Comparison of ENCODE assay signal across 1 cellular context in the genomic region with DNA sequence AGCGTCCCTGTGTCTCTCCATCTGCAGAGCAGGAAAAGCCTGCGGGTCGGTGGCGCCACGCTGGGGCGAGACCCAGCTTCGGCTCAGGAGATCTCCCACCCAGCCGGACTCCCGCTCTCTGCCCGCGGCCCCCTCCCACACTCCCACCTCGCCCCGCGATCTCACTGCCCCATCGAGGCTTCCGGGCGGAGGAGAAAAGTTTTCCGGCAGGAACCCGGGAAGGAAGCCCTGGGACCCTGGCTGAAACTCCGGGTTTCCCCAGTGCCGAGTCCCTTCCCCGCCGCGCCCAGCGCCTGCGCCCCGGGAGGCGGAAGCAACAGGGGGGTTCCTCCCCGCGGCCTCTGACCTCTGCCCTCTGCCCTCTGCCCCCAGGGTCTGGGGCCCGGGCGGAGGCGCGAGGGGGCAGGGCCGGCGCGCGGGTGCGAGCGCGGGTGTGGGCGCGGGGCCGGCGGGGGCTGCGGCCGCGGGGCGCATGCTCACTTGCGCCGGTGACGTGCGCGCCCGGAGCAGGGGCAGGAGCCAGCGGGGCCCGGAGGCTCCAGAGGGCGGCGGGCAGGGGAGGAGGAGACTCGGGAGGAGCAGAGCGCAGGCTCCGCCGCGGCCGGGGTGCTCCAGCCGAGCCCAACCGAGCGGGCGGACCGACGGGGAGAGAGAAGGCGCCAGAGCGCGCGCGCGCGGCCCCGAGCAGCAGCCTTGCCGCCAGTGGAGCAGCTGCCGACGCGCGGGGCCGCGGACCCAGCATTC.
A peak's percentile ranks its signal among the peaks of the same experiment; 100 is the strongest.
TF ChIP-seq lines count a peak whose summit lies in the region.

A gene (plus strand): TSS at position 541 of the 744 bp plus-strand sequence. CDS start 379 bp downstream, outside the sequence.

TF ChIP-seq in HepG2, 621 proteins besides CTCF, POLR2A, EP300 and RAD21 (continued from another document and continues in another):
- TF ChIP-seq, protein P1, sequence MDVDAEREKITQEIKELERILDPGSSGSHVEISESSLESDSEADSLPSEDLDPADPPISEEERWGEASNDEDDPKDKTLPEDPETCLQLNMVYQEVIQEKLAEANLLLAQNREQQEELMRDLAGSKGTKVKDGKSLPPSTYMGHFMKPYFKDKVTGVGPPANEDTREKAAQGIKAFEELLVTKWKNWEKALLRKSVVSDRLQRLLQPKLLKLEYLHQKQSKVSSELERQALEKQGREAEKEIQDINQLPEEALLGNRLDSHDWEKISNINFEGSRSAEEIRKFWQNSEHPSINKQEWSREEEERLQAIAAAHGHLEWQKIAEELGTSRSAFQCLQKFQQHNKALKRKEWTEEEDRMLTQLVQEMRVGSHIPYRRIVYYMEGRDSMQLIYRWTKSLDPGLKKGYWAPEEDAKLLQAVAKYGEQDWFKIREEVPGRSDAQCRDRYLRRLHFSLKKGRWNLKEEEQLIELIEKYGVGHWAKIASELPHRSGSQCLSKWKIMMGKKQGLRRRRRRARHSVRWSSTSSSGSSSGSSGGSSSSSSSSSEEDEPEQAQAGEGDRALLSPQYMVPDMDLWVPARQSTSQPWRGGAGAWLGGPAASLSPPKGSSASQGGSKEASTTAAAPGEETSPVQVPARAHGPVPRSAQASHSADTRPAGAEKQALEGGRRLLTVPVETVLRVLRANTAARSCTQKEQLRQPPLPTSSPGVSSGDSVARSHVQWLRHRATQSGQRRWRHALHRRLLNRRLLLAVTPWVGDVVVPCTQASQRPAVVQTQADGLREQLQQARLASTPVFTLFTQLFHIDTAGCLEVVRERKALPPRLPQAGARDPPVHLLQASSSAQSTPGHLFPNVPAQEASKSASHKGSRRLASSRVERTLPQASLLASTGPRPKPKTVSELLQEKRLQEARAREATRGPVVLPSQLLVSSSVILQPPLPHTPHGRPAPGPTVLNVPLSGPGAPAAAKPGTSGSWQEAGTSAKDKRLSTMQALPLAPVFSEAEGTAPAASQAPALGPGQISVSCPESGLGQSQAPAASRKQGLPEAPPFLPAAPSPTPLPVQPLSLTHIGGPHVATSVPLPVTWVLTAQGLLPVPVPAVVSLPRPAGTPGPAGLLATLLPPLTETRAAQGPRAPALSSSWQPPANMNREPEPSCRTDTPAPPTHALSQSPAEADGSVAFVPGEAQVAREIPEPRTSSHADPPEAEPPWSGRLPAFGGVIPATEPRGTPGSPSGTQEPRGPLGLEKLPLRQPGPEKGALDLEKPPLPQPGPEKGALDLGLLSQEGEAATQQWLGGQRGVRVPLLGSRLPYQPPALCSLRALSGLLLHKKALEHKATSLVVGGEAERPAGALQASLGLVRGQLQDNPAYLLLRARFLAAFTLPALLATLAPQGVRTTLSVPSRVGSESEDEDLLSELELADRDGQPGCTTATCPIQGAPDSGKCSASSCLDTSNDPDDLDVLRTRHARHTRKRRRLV (CRISPR knock-in tag; IDR thresholded peaks at IDR 0.05) = no peak
- peak; percentile 64; the same call in 1 of the 2 replicates for TF ChIP-seq ZNF598 (CRISPR knock-in tag; IDR thresholded peaks at IDR 0.05; ENCODE audit: borderline replicate concordance)
- TF ChIP-seq ZSCAN12 (CRISPR knock-in tag; IDR thresholded peaks at IDR 0.05) = 0 out of 2 replicates have a peak, but pooled peaks have one; percentile 26
- peak; percentile 19; the same call in 1 of the 2 replicates for TF ChIP-seq ZNF292 (CRISPR knock-in tag; IDR thresholded peaks at IDR 0.05; ENCODE audit: borderline replicate concordance, low read depth)
- TF ChIP-seq MIXL1 (CRISPR knock-in tag; IDR thresholded peaks at IDR 0.05) = no peak
- no peak for TF ChIP-seq RBM39 (IDR thresholded peaks at IDR 0.05; ENCODE audit: low read depth, low read length, poor library complexity, severe bottlenecking)
- TF ChIP-seq ZNF720 (CRISPR knock-in tag; IDR thresholded peaks at IDR 0.05) = no peak
- TF ChIP-seq, protein P2, sequence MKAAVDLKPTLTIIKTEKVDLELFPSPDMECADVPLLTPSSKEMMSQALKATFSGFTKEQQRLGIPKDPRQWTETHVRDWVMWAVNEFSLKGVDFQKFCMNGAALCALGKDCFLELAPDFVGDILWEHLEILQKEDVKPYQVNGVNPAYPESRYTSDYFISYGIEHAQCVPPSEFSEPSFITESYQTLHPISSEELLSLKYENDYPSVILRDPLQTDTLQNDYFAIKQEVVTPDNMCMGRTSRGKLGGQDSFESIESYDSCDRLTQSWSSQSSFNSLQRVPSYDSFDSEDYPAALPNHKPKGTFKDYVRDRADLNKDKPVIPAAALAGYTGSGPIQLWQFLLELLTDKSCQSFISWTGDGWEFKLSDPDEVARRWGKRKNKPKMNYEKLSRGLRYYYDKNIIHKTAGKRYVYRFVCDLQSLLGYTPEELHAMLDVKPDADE (CRISPR knock-in tag; IDR thresholded peaks at IDR 0.05) = 0 out of 2 replicates have a peak, but pooled peaks have one; percentile 64
- TF ChIP-seq, protein P3, sequence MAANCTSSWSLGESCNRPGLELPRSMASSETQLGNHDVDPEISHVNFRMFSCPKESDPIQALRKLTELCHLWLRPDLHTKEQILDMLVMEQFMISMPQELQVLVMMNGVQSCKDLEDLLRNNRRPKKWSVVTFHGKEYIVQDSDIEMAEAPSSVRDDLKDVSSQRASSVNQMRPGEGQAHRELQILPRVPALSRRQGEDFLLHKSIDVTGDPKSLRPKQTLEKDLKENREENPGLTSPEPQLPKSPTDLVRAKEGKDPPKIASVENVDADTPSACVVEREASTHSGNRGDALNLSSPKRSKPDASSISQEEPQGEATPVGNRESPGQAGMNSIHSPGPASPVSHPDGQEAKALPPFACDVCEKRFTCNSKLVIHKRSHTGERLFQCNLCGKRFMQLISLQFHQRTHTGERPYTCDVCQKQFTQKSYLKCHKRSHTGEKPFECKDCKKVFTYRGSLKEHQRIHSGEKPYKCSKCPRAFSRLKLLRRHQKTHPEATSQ (CRISPR knock-in tag; IDR thresholded peaks at IDR 0.05; ENCODE audit: borderline replicate concordance) = peak; percentile 66; the same call in 1 of the 2 replicates
- TF ChIP-seq SALL1 (CRISPR knock-in tag; IDR thresholded peaks at IDR 0.05) = peak; percentile 67
- TF ChIP-seq ZFP41 (CRISPR knock-in tag; IDR thresholded peaks at IDR 0.05; ENCODE audit: borderline replicate concordance) = no peak
- TF ChIP-seq ZNF263 (CRISPR knock-in tag; IDR thresholded peaks at IDR 0.05) = peak; percentile 98
- no peak for TF ChIP-seq MAFK (conservative IDR thresholded peaks at IDR 0.05 in 1 of 2, IDR thresholded peaks at IDR 0.05 in 1 of 2; ENCODE audit: low read length in 2 of 2)
- TF ChIP-seq XRCC5 (optimal IDR thresholded peaks at IDR 0.05; ENCODE audit: low read length) = no peak
- no peak for TF ChIP-seq AGO1 (IDR thresholded peaks at IDR 0.05; ENCODE audit: low read depth, low read length, poor library complexity, severe bottlenecking)
- TF ChIP-seq PRMT3 (CRISPR knock-in tag; IDR thresholded peaks at IDR 0.05; ENCODE audit: borderline replicate concordance, low read depth) = no peak
- TF ChIP-seq, protein P4, sequence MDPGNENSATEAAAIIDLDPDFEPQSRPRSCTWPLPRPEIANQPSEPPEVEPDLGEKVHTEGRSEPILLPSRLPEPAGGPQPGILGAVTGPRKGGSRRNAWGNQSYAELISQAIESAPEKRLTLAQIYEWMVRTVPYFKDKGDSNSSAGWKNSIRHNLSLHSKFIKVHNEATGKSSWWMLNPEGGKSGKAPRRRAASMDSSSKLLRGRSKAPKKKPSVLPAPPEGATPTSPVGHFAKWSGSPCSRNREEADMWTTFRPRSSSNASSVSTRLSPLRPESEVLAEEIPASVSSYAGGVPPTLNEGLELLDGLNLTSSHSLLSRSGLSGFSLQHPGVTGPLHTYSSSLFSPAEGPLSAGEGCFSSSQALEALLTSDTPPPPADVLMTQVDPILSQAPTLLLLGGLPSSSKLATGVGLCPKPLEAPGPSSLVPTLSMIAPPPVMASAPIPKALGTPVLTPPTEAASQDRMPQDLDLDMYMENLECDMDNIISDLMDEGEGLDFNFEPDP (CRISPR knock-in tag; conservative IDR thresholded peaks at IDR 0.05) = no peak
- no peak for TF ChIP-seq ZNF660 (CRISPR knock-in tag; IDR thresholded peaks at IDR 0.05; ENCODE audit: borderline replicate concordance, low read depth)
- TF ChIP-seq, protein P5, sequence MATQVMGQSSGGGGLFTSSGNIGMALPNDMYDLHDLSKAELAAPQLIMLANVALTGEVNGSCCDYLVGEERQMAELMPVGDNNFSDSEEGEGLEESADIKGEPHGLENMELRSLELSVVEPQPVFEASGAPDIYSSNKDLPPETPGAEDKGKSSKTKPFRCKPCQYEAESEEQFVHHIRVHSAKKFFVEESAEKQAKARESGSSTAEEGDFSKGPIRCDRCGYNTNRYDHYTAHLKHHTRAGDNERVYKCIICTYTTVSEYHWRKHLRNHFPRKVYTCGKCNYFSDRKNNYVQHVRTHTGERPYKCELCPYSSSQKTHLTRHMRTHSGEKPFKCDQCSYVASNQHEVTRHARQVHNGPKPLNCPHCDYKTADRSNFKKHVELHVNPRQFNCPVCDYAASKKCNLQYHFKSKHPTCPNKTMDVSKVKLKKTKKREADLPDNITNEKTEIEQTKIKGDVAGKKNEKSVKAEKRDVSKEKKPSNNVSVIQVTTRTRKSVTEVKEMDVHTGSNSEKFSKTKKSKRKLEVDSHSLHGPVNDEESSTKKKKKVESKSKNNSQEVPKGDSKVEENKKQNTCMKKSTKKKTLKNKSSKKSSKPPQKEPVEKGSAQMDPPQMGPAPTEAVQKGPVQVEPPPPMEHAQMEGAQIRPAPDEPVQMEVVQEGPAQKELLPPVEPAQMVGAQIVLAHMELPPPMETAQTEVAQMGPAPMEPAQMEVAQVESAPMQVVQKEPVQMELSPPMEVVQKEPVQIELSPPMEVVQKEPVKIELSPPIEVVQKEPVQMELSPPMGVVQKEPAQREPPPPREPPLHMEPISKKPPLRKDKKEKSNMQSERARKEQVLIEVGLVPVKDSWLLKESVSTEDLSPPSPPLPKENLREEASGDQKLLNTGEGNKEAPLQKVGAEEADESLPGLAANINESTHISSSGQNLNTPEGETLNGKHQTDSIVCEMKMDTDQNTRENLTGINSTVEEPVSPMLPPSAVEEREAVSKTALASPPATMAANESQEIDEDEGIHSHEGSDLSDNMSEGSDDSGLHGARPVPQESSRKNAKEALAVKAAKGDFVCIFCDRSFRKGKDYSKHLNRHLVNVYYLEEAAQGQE (IDR thresholded peaks at IDR 0.05; ENCODE audit: borderline replicate concordance in 1 of 2, low read depth in 1 of 2, low read length in 2 of 2) = no peak
- TF ChIP-seq, protein P6, sequence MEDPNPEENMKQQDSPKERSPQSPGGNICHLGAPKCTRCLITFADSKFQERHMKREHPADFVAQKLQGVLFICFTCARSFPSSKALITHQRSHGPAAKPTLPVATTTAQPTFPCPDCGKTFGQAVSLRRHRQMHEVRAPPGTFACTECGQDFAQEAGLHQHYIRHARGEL (CRISPR knock-in tag; IDR thresholded peaks at IDR 0.05) = no peak
- TF ChIP-seq KLF13 (CRISPR knock-in tag; IDR thresholded peaks at IDR 0.05) = no peak
- no peak for TF ChIP-seq ZFYVE20 (CRISPR knock-in tag; IDR thresholded peaks at IDR 0.05; ENCODE audit: borderline replicate concordance, low read depth)
- peak; percentile 45 for TF ChIP-seq SRSF1 (optimal IDR thresholded peaks at IDR 0.05; ENCODE audit: low read depth, low read length)
- no peak for TF ChIP-seq ZNF30 (CRISPR knock-in tag; IDR thresholded peaks at IDR 0.05)
- no peak for TF ChIP-seq ZNF816 (CRISPR knock-in tag; IDR thresholded peaks at IDR 0.05; ENCODE audit: borderline replicate concordance)
- TF ChIP-seq CBFB (CRISPR knock-in tag; IDR thresholded peaks at IDR 0.05) = 0 out of 2 replicates have a peak, but pooled peaks have one; percentile 42
- TF ChIP-seq FOXK2 (IDR thresholded peaks at IDR 0.05) = no peak
- TF ChIP-seq, protein P7, sequence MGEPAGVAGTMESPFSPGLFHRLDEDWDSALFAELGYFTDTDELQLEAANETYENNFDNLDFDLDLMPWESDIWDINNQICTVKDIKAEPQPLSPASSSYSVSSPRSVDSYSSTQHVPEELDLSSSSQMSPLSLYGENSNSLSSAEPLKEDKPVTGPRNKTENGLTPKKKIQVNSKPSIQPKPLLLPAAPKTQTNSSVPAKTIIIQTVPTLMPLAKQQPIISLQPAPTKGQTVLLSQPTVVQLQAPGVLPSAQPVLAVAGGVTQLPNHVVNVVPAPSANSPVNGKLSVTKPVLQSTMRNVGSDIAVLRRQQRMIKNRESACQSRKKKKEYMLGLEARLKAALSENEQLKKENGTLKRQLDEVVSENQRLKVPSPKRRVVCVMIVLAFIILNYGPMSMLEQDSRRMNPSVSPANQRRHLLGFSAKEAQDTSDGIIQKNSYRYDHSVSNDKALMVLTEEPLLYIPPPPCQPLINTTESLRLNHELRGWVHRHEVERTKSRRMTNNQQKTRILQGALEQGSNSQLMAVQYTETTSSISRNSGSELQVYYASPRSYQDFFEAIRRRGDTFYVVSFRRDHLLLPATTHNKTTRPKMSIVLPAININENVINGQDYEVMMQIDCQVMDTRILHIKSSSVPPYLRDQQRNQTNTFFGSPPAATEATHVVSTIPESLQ (CRISPR knock-in tag; conservative IDR thresholded peaks at IDR 0.05) = no peak
- TF ChIP-seq, protein P8, sequence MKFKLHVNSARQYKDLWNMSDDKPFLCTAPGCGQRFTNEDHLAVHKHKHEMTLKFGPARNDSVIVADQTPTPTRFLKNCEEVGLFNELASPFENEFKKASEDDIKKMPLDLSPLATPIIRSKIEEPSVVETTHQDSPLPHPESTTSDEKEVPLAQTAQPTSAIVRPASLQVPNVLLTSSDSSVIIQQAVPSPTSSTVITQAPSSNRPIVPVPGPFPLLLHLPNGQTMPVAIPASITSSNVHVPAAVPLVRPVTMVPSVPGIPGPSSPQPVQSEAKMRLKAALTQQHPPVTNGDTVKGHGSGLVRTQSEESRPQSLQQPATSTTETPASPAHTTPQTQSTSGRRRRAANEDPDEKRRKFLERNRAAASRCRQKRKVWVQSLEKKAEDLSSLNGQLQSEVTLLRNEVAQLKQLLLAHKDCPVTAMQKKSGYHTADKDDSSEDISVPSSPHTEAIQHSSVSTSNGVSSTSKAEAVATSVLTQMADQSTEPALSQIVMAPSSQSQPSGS (CRISPR knock-in tag; IDR thresholded peaks at IDR 0.05) = 0 out of 2 replicates have a peak, but pooled peaks have one; percentile 13
- peak; percentile 59; the same call in 1 of the 2 replicates for TF ChIP-seq SP4 (CRISPR knock-in tag; IDR thresholded peaks at IDR 0.05)
- TF ChIP-seq EED (CRISPR knock-in tag; IDR thresholded peaks at IDR 0.05) = no peak
- TF ChIP-seq MATR3 (CRISPR knock-in tag; IDR thresholded peaks at IDR 0.05) = no peak
- no peak for TF ChIP-seq ZNF44 (CRISPR knock-in tag; IDR thresholded peaks at IDR 0.05)
- TF ChIP-seq PTBP1 (IDR thresholded peaks at IDR 0.05; ENCODE audit: low read depth, low read length, poor library complexity, severe bottlenecking) = no peak
- no peak for TF ChIP-seq NFE2 (CRISPR knock-in tag; IDR thresholded peaks at IDR 0.05)
- TF ChIP-seq, protein P9, sequence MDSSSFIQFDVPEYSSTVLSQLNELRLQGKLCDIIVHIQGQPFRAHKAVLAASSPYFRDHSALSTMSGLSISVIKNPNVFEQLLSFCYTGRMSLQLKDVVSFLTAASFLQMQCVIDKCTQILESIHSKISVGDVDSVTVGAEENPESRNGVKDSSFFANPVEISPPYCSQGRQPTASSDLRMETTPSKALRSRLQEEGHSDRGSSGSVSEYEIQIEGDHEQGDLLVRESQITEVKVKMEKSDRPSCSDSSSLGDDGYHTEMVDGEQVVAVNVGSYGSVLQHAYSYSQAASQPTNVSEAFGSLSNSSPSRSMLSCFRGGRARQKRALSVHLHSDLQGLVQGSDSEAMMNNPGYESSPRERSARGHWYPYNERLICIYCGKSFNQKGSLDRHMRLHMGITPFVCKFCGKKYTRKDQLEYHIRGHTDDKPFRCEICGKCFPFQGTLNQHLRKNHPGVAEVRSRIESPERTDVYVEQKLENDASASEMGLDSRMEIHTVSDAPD (CRISPR knock-in tag; IDR thresholded peaks at IDR 0.05) = no peak
- TF ChIP-seq ZNF335 (CRISPR knock-in tag; IDR thresholded peaks at IDR 0.05) = no peak
